In the genomic region with DNA sequence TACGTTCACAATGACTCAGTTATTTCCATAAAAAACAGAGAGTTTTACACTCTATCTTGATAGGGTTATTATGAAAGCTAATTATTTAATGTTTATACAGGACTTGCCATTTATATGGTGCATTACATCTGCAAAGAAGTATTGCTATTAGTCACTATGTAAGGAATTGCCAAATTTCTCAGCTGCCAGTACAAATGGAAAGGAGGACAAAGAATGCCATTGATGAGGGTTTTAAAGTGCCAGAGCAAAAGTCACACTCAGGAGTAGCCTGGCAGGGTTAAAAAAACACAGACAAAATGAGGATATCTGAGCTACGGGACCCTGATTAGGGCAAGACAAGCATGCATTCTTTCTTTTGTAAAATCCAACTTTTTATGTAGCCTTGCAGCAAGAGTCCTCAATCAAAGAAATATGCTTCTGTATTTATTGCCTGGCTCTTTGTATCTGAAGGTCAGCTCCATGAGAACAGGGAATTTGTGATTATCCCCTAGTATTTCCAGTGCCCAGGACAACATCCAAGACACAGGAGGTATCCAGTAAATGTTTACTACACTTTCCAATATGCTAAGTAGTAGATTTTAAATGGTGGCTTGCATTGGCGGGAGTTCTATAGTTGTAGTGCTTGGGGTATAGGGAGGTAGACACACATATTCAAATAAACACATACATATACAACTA, we compare ENCODE assay signal across 15 cellular contexts.
DNase-seq lines count a peak whose midpoint lies in the region; ATAC-seq, FAIRE-seq and TF ChIP-seq lines count a peak whose summit lies in the region.
"Had no signal": no experiment of that assay in that cellular context is flagged by ENCODE, and none has a peak within 500 bp of the region (broad histone marks: within the 10 kb centered on the region; RNA-seq: fewer than 3 reads in every experiment).

No MANE protein-coding gene starts in this region.

- no peaks in the 10 kb centered on the region for H3K27me3 ChIP-seq in astrocyte (ENCODE audit: insufficient read depth, low read length)
- no peaks in the 10 kb centered on the region for H3K27me3 ChIP-seq in esophagus muscularis mucosa
- H3K27me3 ChIP-seq in naive thymus-derived CD4-positive, alpha-beta T cell (ENCODE audit: control insufficient read depth in 2 of 2, insufficient read depth in 2 of 2, low read length in 2 of 2): no peaks in the 10 kb centered on the region

- H3K4me3 ChIP-seq in astrocyte (ENCODE audit: insufficient read depth, low read depth, low read length) (no peak overlapping the region), foreskin fibroblast (ENCODE audit: low read depth in 1 of 2, low read length in 2 of 2) (no peak overlapping the region), esophagus muscularis mucosa (no peak overlapping the region)
- no peak overlapping the region for H3K4me3 ChIP-seq in naive thymus-derived CD4-positive, alpha-beta T cell (ENCODE audit: low read length)

- FAIRE-seq in astrocyte (lab: Jason Lieb, UNC): peak; percentile 86
- FAIRE-seq: islet of Langerhans had no signal

- peaks cover 10% of the 10 kb centered on the region for H3K4me1 Mint-ChIP-seq in astrocyte (ENCODE audit: low read depth, unreplicated experiment)
- H3K4me1 Mint-ChIP-seq in naive thymus-derived CD4-positive, alpha-beta T cell: no peaks in the 10 kb centered on the region
- H3K4me1 Mint-ChIP-seq: activated naive CD4-positive, alpha-beta T cell treated with anti-CD3 and anti-CD28 coated beads, Interleukin-2, amount 10 ng/mL, durations not matched to agents 7 days and 5 days; stimulated activated memory B cell treated with anti-CD40 and anti-IgM and Interleukin-4, amounts not matched to agents 10 μg/mL and 1 μg/mL and 100 μg/mL, for 72 hours had no signal

- H3K9ac ChIP-seq in astrocyte (ENCODE audit: low read length): no peak overlapping the region

- no peaks in the 10 kb centered on the region for H4K20me1 ChIP-seq in astrocyte (ENCODE audit: insufficient read depth, low read length)

- H3K4me1 ChIP-seq in astrocyte (ENCODE audit: insufficient read depth, low read length): peaks cover 4% of the 10 kb centered on the region
- H3K4me1 ChIP-seq in esophagus muscularis mucosa: peaks cover 0 to 8% (median 0%) of the 10 kb centered on the region in 4 donors
- H3K4me1 ChIP-seq in naive thymus-derived CD4-positive, alpha-beta T cell (ENCODE audit: control insufficient read depth in 2 of 2, insufficient read depth in 2 of 2, low read length in 2 of 2): no peaks in the 10 kb centered on the region

- no peak overlapping the region for H3K4me3 Mint-ChIP-seq in astrocyte (ENCODE audit: unreplicated experiment)
- H3K4me3 Mint-ChIP-seq in naive thymus-derived CD4-positive, alpha-beta T cell: no peak overlapping the region
- H3K4me3 Mint-ChIP-seq: activated CD8-positive, alpha-beta T cell treated with anti-CD3 and anti-CD28 coated beads for 36 hours; activated naive CD4-positive, alpha-beta T cell treated with anti-CD3 and anti-CD28 coated beads, Interleukin-2, amount 10 ng/mL, durations not matched to agents 7 days and 5 days; stimulated activated memory B cell treated with anti-CD40 and anti-IgM and Interleukin-4, amounts not matched to agents 10 μg/mL and 1 μg/mL and 100 μg/mL, for 72 hours; T-helper 2 cell treated with Interferon-gamma antibody and Interleukin-4, amounts not matched to agents 5 μg/mL and 100 μg/mL, for 36 hours had no signal

- H3K27ac Mint-ChIP-seq in astrocyte (ENCODE audit: unreplicated experiment): no peak overlapping the region
- H3K27ac Mint-ChIP-seq in naive thymus-derived CD4-positive, alpha-beta T cell: no peak overlapping the region
- H3K27ac Mint-ChIP-seq: activated CD8-positive, alpha-beta T cell treated with anti-CD3 and anti-CD28 coated beads for 36 hours; activated naive CD4-positive, alpha-beta T cell treated with anti-CD3 and anti-CD28 coated beads, Interleukin-2, amount 10 ng/mL, durations not matched to agents 7 days and 5 days; stimulated activated memory B cell treated with anti-CD40 and anti-IgM and Interleukin-4, amounts not matched to agents 10 μg/mL and 1 μg/mL and 100 μg/mL, for 72 hours; T-helper 2 cell treated with Interferon-gamma antibody and Interleukin-4, amounts not matched to agents 5 μg/mL and 100 μg/mL, for 36 hours had no signal

- peak; percentile 22 for DNase-seq in NCI-H446 treated with DMSO at 0.1 percent for 48 hours (lab: John Stamatoyannopoulos, UW)
- DNase-seq in NCI-H446 (lab: John Stamatoyannopoulos, UW): no peak
- DNase-seq in astrocyte (ENCODE audit: low read depth): peak; percentile 85
- DNase-seq in foreskin fibroblast: peak; percentile 51 to 79
- peak; percentile 26 for DNase-seq in stromal cell of bone marrow (ENCODE audit: low read depth)
- no peak for DNase-seq in RPMI8226
- DNase-seq in esophagus muscularis mucosa (ENCODE audit: extremely low spot score): no peak
- DNase-seq in naive thymus-derived CD4-positive, alpha-beta T cell: no peak
- DNase-seq: activated CD8-positive, alpha-beta T cell treated with anti-CD3 and anti-CD28 coated beads for 36 hours; activated naive CD4-positive, alpha-beta T cell treated with anti-CD3 and anti-CD28 coated beads, Interleukin-2, amount 10 ng/mL, durations not matched to agents 7 days and 5 days; NCI-H1417 had no signal

- no peak overlapping the region for H2AFZ ChIP-seq in astrocyte (ENCODE audit: low read depth, low read length)

- no peaks in the 10 kb centered on the region for H3K36me3 Mint-ChIP-seq in astrocyte (ENCODE audit: low read depth, unreplicated experiment)
- H3K36me3 Mint-ChIP-seq in naive thymus-derived CD4-positive, alpha-beta T cell: peaks cover 0 to 5% (median 0%) of the 10 kb centered on the region in 5 donors
- H3K36me3 Mint-ChIP-seq: activated naive CD4-positive, alpha-beta T cell treated with anti-CD3 and anti-CD28 coated beads, Interleukin-2, amount 10 ng/mL, durations not matched to agents 7 days and 5 days; stimulated activated memory B cell treated with anti-CD40 and anti-IgM and Interleukin-4, amounts not matched to agents 10 μg/mL and 1 μg/mL and 100 μg/mL, for 72 hours had no signal

- WGBS in esophagus muscularis mucosa: 65% methylated on average over 3 of the region's 3 CpGs

- CTCF ChIA-PET in naive thymus-derived CD4-positive, alpha-beta T cell (lab: Charles Lee): no interaction called here

- intact Hi-C loops in esophagus muscularis mucosa (cut with DNase I): no loop called here
- intact Hi-C loops in naive thymus-derived CD4-positive, alpha-beta T cell (cut with micrococcal nuclease): no loop called here

- TF ChIP-seq CTCF in astrocyte (IDR thresholded peaks at IDR 0.05; ENCODE audit: insufficient read depth, low read depth, low read length): no peak
- no peak for TF ChIP-seq CTCF in foreskin fibroblast (IDR thresholded peaks at IDR 0.05; ENCODE audit: low read depth, low read length)
- TF ChIP-seq CTCF in esophagus muscularis mucosa (IDR thresholded peaks at IDR 0.05): no peak

- POLR2A ChIA-PET in naive thymus-derived CD4-positive, alpha-beta T cell (lab: Charles Lee): no interaction called here

- no peaks in the 10 kb centered on the region for H3K79me2 ChIP-seq in astrocyte (ENCODE audit: insufficient read depth, low read length)

- TF ChIP-seq POLR2A in esophagus muscularis mucosa (IDR thresholded peaks at IDR 0.05; ENCODE audit: low read depth): no peak

- TF ChIP-seq EP300 in esophagus muscularis mucosa (IDR thresholded peaks at IDR 0.05): no peak

- H3K27ac ChIP-seq in astrocyte (ENCODE audit: low read depth, low read length) (peak overlapping the region; percentile 6), esophagus muscularis mucosa (replicated peaks in 1 of 4) (no peak overlapping the region)
- no peak overlapping the region for H3K27ac ChIP-seq in naive thymus-derived CD4-positive, alpha-beta T cell (ENCODE audit: low read depth, low read length)
- H3K27ac ChIP-seq: 22Rv1 had no signal

- peak overlapping the region; percentile 52 for H3K4me2 ChIP-seq in astrocyte (ENCODE audit: low read length)

- no peaks in the 10 kb centered on the region for H3K27me3 Mint-ChIP-seq in astrocyte (ENCODE audit: low read depth, unreplicated experiment)
- H3K27me3 Mint-ChIP-seq in naive thymus-derived CD4-positive, alpha-beta T cell: no peaks in the 10 kb centered on the region
- H3K27me3 Mint-ChIP-seq: activated CD8-positive, alpha-beta T cell treated with anti-CD3 and anti-CD28 coated beads for 36 hours; activated naive CD4-positive, alpha-beta T cell treated with anti-CD3 and anti-CD28 coated beads, Interleukin-2, amount 10 ng/mL, durations not matched to agents 7 days and 5 days; stimulated activated memory B cell treated with anti-CD40 and anti-IgM and Interleukin-4, amounts not matched to agents 10 μg/mL and 1 μg/mL and 100 μg/mL, for 72 hours had no signal

- H3K9me3 ChIP-seq in astrocyte (ENCODE audit: insufficient read depth, low read depth, low read length): no peaks in the 10 kb centered on the region
- H3K9me3 ChIP-seq in esophagus muscularis mucosa: no peaks in the 10 kb centered on the region
- no peaks in the 10 kb centered on the region for H3K9me3 ChIP-seq in naive thymus-derived CD4-positive, alpha-beta T cell (ENCODE audit: control insufficient read depth in 2 of 3, low read length in 3 of 3)

- no peak for ATAC-seq in naive thymus-derived CD4-positive, alpha-beta T cell
- ATAC-seq: activated CD8-positive, alpha-beta T cell treated with anti-CD3 and anti-CD28 coated beads for 36 hours; stimulated activated memory B cell treated with anti-CD40 and anti-IgM and Interleukin-4, amounts not matched to agents 10 μg/mL and 1 μg/mL and 100 μg/mL, for 72 hours had no signal

- H3K9me3 Mint-ChIP-seq in astrocyte (ENCODE audit: unreplicated experiment): no peaks in the 10 kb centered on the region
- peaks cover 0 to 11% (median 0%) of the 10 kb centered on the region in 11 donors for H3K9me3 Mint-ChIP-seq in naive thymus-derived CD4-positive, alpha-beta T cell

- H3K36me3 ChIP-seq in astrocyte (ENCODE audit: insufficient read depth, low read length): no peaks in the 10 kb centered on the region
- H3K36me3 ChIP-seq in esophagus muscularis mucosa: no peaks in the 10 kb centered on the region
- H3K36me3 ChIP-seq in naive thymus-derived CD4-positive, alpha-beta T cell (ENCODE audit: control insufficient read depth in 2 of 3, insufficient read depth in 3 of 3, low read length in 3 of 3): no peaks in the 10 kb centered on the region

Comparison
In these comparisons a context has a peak if more than half of its experiments do, and no peak if none do; other contexts are left out.
1. DNase-seq: peak in NCI-H446 treated with DMSO at 0.1 percent for 48 hours (single experiment), astrocyte (single experiment), foreskin fibroblast (2 of 2) and stromal cell of bone marrow (single experiment); none in NCI-H446 (0 of 2), RPMI8226 (single experiment), esophagus muscularis mucosa (single experiment) and naive thymus-derived CD4-positive, alpha-beta T cell (0 of 9).